In the genomic region with DNA sequence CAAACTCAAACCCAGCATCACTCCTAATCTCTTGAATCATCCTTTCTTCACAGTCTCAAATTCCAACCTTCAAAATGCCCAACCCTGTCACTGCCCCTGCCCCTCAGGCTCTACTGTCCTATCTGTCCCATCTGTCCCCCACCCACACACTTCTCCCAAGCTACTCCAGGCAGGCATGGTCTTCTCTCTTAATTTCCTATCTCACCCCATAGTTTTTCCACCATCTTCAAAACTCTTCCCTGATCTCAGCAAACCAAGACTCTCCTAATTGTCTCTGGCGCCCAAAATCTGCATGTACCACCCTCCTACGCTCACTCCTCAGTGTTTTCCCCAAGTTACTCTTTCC, we compare ENCODE assay signal across 8 cellular contexts. TPM values are rescaled to one million over a fixed set of nuclear protein-coding genes. Genes with fewer than 3 reads are reported as not detected.
DNase-seq lines count a peak whose midpoint lies in the region; ATAC-seq and TF ChIP-seq lines count a peak whose summit lies in the region.

No MANE protein-coding gene starts in this region.

- H3K4me1 Mint-ChIP-seq in brain: peaks cover 41% of the 10 kb centered on the region

- H4K5ac ChIP-seq in mesendoderm (ENCODE audit: low read length): no peak overlapping the region

- H3K4me1 ChIP-seq in heart right ventricle (peaks cover 0 to 45% (median 26%) of the 10 kb centered on the region in 9 donors), mesendoderm (ENCODE audit: control insufficient read depth, low read depth, low read length) (no peaks in the 10 kb centered on the region), urinary bladder (ENCODE audit: insufficient read depth) (peaks cover 2% of the 10 kb centered on the region)

- peak overlapping the region; percentile 59 to 78 (median 65) for H3K4me3 ChIP-seq in heart right ventricle
- H3K4me3 ChIP-seq in mesendoderm (ENCODE audit: low read length): peak overlapping the region; percentile 82
- peak overlapping the region; percentile 71 for H3K4me3 ChIP-seq in urinary bladder (ENCODE audit: low read depth, low read length)

- H3K27ac ChIP-seq in heart right ventricle (peak overlapping the region; percentile 80 to 91 (median 90)), mesendoderm (ENCODE audit: low read depth, low read length) (peak overlapping the region; percentile 79), urinary bladder (ENCODE audit: low read depth) (peak overlapping the region; percentile 88)

- peak overlapping the region; percentile 82 to 95 (median 83) for H3K27ac Mint-ChIP-seq in brain

- peak in 2 of 8 donors; percentile 10 to 20 for ATAC-seq in heart right ventricle
- ATAC-seq in left ventricle myocardium superior: no peak

- peaks cover 18% of the 10 kb centered on the region for H3K27me3 Mint-ChIP-seq in brain

- TF ChIP-seq CTCF in heart right ventricle (IDR thresholded peaks at IDR 0.05) (no peak), brain (conservative IDR thresholded peaks at IDR 0.05) (no peak)

- H3K79me1 ChIP-seq in mesendoderm (ENCODE audit: low read length): no peaks in the 10 kb centered on the region

- H2BK5ac ChIP-seq in mesendoderm (ENCODE audit: low read length): no peak overlapping the region

- no peaks in the 10 kb centered on the region for H3K9me3 ChIP-seq in heart right ventricle

- H3K4me3 Mint-ChIP-seq in brain: peak overlapping the region; percentile 87 to 97 (median 91)

- peak overlapping the region; percentile 86 for H3K56ac ChIP-seq in mesendoderm (ENCODE audit: low read length)

- intact Hi-C loops in heart right ventricle (cut with DNase I) (loop anchor here in 1 of 10 donors (10.0 kb wide), 1 partner anchor 224 kb away; no protein-coding TSS in a partner anchor), left ventricle myocardium superior (cut with micrococcal nuclease) (no loop called here)

- peak overlapping the region; percentile 86 for H3K9ac ChIP-seq in mesendoderm (ENCODE audit: low read length)

- no peak overlapping the region for H4K8ac ChIP-seq in mesendoderm (ENCODE audit: low read depth, low read length)

- H3K23ac ChIP-seq in mesendoderm (ENCODE audit: low read length): no peak overlapping the region

- no peak overlapping the region for H2AK5ac ChIP-seq in mesendoderm (ENCODE audit: low read length)

- H3K4ac ChIP-seq in mesendoderm (ENCODE audit: low read depth, low read length): no peak overlapping the region

- peaks cover 0 to 8% (median 0%) of the 10 kb centered on the region in 5 experiments for H3K9me3 Mint-ChIP-seq in brain

- 0% methylated on average over 2 of the region's 2 CpGs for WGBS in heart right ventricle, 2 donors
- no CpG with 5 or more reads among the region's 2 CpGs for WGBS in mesendoderm (ENCODE audit: extremely low coverage, insufficient coverage, low lambda C conversion rate)
- WGBS in urinary bladder: 2% methylated on average over 2 of the region's 2 CpGs

- H3K36me3 ChIP-seq in heart right ventricle (no peaks in the 10 kb centered on the region), mesendoderm (ENCODE audit: control insufficient read depth, insufficient read depth, low read length) (no peaks in the 10 kb centered on the region), urinary bladder (ENCODE audit: insufficient read depth) (no peaks in the 10 kb centered on the region)

- H3K79me2 ChIP-seq in mesendoderm (ENCODE audit: control insufficient read depth, insufficient read depth, low read length): peaks cover 11% of the 10 kb centered on the region

- H3K36me3 Mint-ChIP-seq in brain: no peaks in the 10 kb centered on the region

- DNase-seq in heart right ventricle (no peak), left ventricle myocardium superior (no peak), mesendoderm (no peak), GOT3 (lab: John Stamatoyannopoulos, UW) (no peak), activated gamma-delta T cell treated with Interleukin-2 at 50 U/mL for 16 hours (no peak)
- DNase-seq in NK-92 treated with Interleukin-12 subunit alpha and Interleukin-12 subunit beta, amount 100 ng/mL, for 24 hours (lab: John Stamatoyannopoulos, UW): no peak

- peak overlapping the region; percentile 61 for H3K4me2 ChIP-seq in mesendoderm (ENCODE audit: low read length)

- H3K18ac ChIP-seq in mesendoderm (ENCODE audit: low read length): peak overlapping the region; percentile 61

- H2BK120ac ChIP-seq in mesendoderm (ENCODE audit: low read depth, low read length): no peak overlapping the region

- no peak overlapping the region for H2BK15ac ChIP-seq in mesendoderm (replicated peaks; ENCODE audit: low read depth)

- H3K27me3 ChIP-seq in heart right ventricle (no peaks in the 10 kb centered on the region), mesendoderm (ENCODE audit: insufficient read depth, low read length, poor library complexity) (no peaks in the 10 kb centered on the region)

RNA-seq across cellular contexts. Expression of a gene that starts 0.6 kb away (rescaled TPM):
- 10 to 100 TPM; 55.2 to 88.7 (median 61.5) TPM for total RNA-seq in heart right ventricle
- polyA plus RNA-seq in heart right ventricle: 10 to 100 TPM; 14.9 to 30.9 TPM
- total RNA-seq in left ventricle myocardium superior: 53.8 TPM
- 141 TPM for polyA plus RNA-seq in brain (ENCODE audit: insufficient read depth, low read depth, low replicate concordance)
- 26.2 TPM for polyA plus RNA-seq in mesendoderm (2013, experiment 1 of 2)
- polyA plus RNA-seq in mesendoderm (2013, experiment 2 of 2): 26.5 TPM
- 106 TPM for total RNA-seq in urinary bladder
- 76.9 TPM for polyA plus RNA-seq in urinary bladder
